ENCODE assay signal across 25 cellular contexts in genomic region chr7:29873644-29874294, GRCh38.
"Had no signal": no experiment of that assay in that cellular context is flagged by ENCODE, and none has a peak within 500 bp of the region (broad histone marks: within the 10 kb centered on the region; RNA-seq: fewer than 3 reads in every experiment).

No MANE protein-coding gene starts in this region.

- H3K27ac ChIP-seq: lower lobe of right lung, neural progenitor cell, neutrophil, parathyroid adenoma, right atrium auricular region, right lobe of liver, tibial nerve, vagina had no signal

- H3K27me3 ChIP-seq: neural progenitor cell, neutrophil, right atrium auricular region, right lobe of liver, tibial nerve, vagina had no signal

- H3K9me3 ChIP-seq: lower lobe of right lung, neutrophil, right atrium auricular region, right lobe of liver, tibial nerve, vagina had no signal

- H2AFZ ChIP-seq: neural progenitor cell, parathyroid adenoma had no signal

- H3K4me1 ChIP-seq: lower lobe of right lung, right atrium auricular region, right lobe of liver, tibial nerve, vagina had no signal

- ATAC-seq: left ventricle myocardium superior; lower lobe of right lung; natural killer cell; right lobe of liver; stimulated activated memory B cell treated with anti-CD40 and anti-IgM and Interleukin-4, amounts not matched to agents 10 μg/mL and 1 μg/mL and 100 μg/mL, for 72 hours; stimulated activated naive CD8-positive, alpha-beta T cell treated with anti-CD3 and anti-CD28 coated beads, Interleukin-15, amount 100 ng/mL, for 72 hours had no signal

- H3K79me2 ChIP-seq: parathyroid adenoma had no signal

- H3K36me3 ChIP-seq: lower lobe of right lung, neural progenitor cell, neutrophil, right atrium auricular region, right lobe of liver, tibial nerve, vagina had no signal

- H3K4me3 ChIP-seq: lower lobe of right lung, neural progenitor cell, right atrium auricular region, right lobe of liver, smooth muscle cell, tibial nerve, vagina had no signal

- H3K4me2 ChIP-seq: neural progenitor cell, smooth muscle cell had no signal

- H3K9ac ChIP-seq: neural progenitor cell, parathyroid adenoma had no signal

- DNase-seq: islet precursor cell; left ventricle myocardium superior; lower lobe of right lung; mammary epithelial cell; mesendoderm; naive B cell; natural killer cell; nephron progenitor cell; occipital lobe; right lobe of liver; stimulated activated CD4-positive, alpha-beta T cell treated with anti-CD3 and anti-CD28 coated beads, Interleukin-1b, Interleukin-23, amount 100 ng/mL, for 48 hours; stimulated activated CD4-positive, alpha-beta T cell treated with anti-CD3 and anti-CD28 coated beads, Interleukin-2, amount 100 ng/mL, for 48 hours; stimulated activated CD4-positive, alpha-beta T cell treated with anti-CD3 and anti-CD28 coated beads, Interleukin-4, amount 100 ng/mL, for 4 hours; stimulated activated CD8-positive, alpha-beta memory T cell treated with anti-CD3 and anti-CD28 coated beads, Interleukin-4, amount 100 ng/mL, for 48 hours; stimulated activated naive CD4-positive, alpha-beta T cell treated with Interleukin-2 at 50 U/mL for 16 hours; stimulated activated naive CD8-positive, alpha-beta T cell treated with anti-CD3 and anti-CD28 coated beads, Interleukin-15, amount 100 ng/mL, for 72 hours; substantia nigra had no signal
